In the genomic region with DNA sequence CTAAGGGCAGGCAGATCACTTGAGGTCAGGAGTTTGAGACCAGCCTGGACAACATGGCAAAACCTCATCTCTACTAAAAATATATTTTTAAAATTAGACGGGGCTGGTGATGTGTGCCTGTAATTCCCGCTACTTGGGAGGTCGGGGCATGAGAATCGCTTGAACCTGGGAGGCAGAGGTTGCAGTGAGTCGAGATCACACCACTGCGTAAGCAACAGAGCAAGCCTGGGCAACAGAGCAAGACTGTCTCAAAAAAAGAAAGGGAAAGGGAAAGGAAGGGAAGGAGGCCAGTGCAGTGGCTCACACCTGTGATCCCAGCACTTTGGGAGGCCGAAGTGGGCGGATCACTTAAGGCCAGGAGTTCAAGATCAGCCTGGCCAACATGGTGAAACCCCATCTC, we compare ENCODE assay signal across 8 cellular contexts.
A peak's percentile ranks its signal among the peaks of the same experiment; 100 is the strongest.
DNase-seq lines count a peak whose midpoint lies in the region; ATAC-seq, FAIRE-seq and TF ChIP-seq lines count a peak whose summit lies in the region.
"Not testable (repeated sequence)": the region's sequence is repeated elsewhere in the genome, so short reads cannot be mapped to it uniquely, and the experiment has no call there.

No MANE protein-coding gene starts in this region.

- TF ChIP-seq POLR2A in GM12878 (IDR thresholded peaks at IDR 0.05; ENCODE audit: low read depth, low read length); esophagus squamous epithelium (IDR thresholded peaks at IDR 0.05); spleen (IDR thresholded peaks at IDR 0.05); uterus (IDR thresholded peaks at IDR 0.05): not testable (repeated sequence)

- H2AFZ ChIP-seq in GM23248; GM12878 (ENCODE audit: control insufficient read depth, low read depth, low read length); osteoblast (ENCODE audit: low read length): not testable (repeated sequence)

- CTCF ChIA-PET in GM12878 (lab: Yijun Ruan, JAX) = interaction anchor here (0.8 to 18.1 kb wide), 20 partner anchors 9 to 381 kb away, joined by 3 to 292 read pairs (median 9); no protein-coding TSS in a partner anchor

- WGBS in GM23248 (ENCODE audit: low coverage in 1 of 2, low lambda C conversion rate in 2 of 2, missing lambda C conversion rate in 2 of 2), 2 experiments = 96 to 98% methylated on average over 8 of the region's 8 CpGs
- WGBS in GM12878 (ENCODE audit: insufficient coverage, insufficient replicate concordance, low lambda C conversion rate, missing lambda C conversion rate) = 93% methylated on average over 8 of the region's 8 CpGs
- WGBS in esophagus squamous epithelium, 2 donors = 85 to 88% methylated on average over 8 of the region's 8 CpGs
- WGBS in spleen, 5 donors = 81 to 90% (median 86%) methylated on average over 8 of the region's 8 CpGs

- not testable (repeated sequence) for H4K20me1 ChIP-seq in GM23248 (ENCODE audit: insufficient read depth); GM12878 (ENCODE audit: control insufficient read depth, insufficient read depth); osteoblast (ENCODE audit: insufficient read depth, low read length)

- H3F3A ChIP-seq in GM23248 (ENCODE audit: insufficient read depth) = peaks cover 25% of the 10 kb centered on the region

- SMC1A ChIA-PET in GM12878 (lab: Charles Lee; ENCODE audit: uncharacterized antibody, unreplicated experiment) = interaction anchor here (0.6 to 14.1 kb wide), 27 partner anchors 11 to 437 kb away, joined by 3 to 301 read pairs (median 12); partner anchors contain the start of gene UGCG

- DNase-seq in GM23248; GM12878 (ENCODE audit: low read depth, low spot score); esophagus squamous epithelium (lab: John Stamatoyannopoulos, UW); left lung; osteoblast (ENCODE audit: insufficient read length, low spot score, missing footprints); spleen; uterus: not testable (repeated sequence)
- peak; percentile 78 to 84 for DNase-seq in SJSA1 (ENCODE audit: low read depth in 1 of 2, low spot score in 2 of 2)

- RAD21 ChIA-PET in GM12878 (lab: Charles Lee; ENCODE audit: unreplicated experiment) = interaction anchor here (0.9 to 17.7 kb wide), 23 partner anchors 9 to 321 kb away, joined by 3 to 339 read pairs (median 15); no protein-coding TSS in a partner anchor

- peak overlapping the region; percentile 69 for H3K9ac ChIP-seq in GM23248
- H3K9ac ChIP-seq in GM12878 (ENCODE audit: control insufficient read depth, insufficient read depth, low read length) = not testable (repeated sequence)

- POLR2A ChIA-PET in GM12878 (lab: Charles Lee) = interaction anchor here (0.7 to 4.3 kb wide), 5 partner anchors 39 to 176 kb away, joined by 3 to 30 read pairs (median 5); no protein-coding TSS in a partner anchor

- in situ Hi-C loops in GM23248 (cut with MboI); GM12878 (cut with MboI): not testable (repeated sequence)

- H3K9me2 ChIP-seq in GM23248 (ENCODE audit: insufficient read depth) = not testable (repeated sequence)

- intact Hi-C loops in GM12878 (cut with micrococcal nuclease; ENCODE audit: unreplicated experiment) = loop anchor here (1.0 to 10.0 kb wide), 7 partner anchors 42 to 439 kb away; partner anchors contain the start of gene DNAJC25
- intact Hi-C loops in esophagus squamous epithelium (cut with DNase I); left lung (cut with DNase I): not testable (repeated sequence)
- intact Hi-C loops in spleen (cut with DNase I; ENCODE audit: low total_unique reads) = loop anchor here (5.0 to 10.0 kb wide), 2 partner anchors 179 to 311 kb away; partner anchors contain the start of gene UGCG
- intact Hi-C loops in uterus (cut with DNase I; ENCODE audit: low total_unique reads) = loop anchor here (2.0 kb wide), 1 partner anchor 313 kb away; no protein-coding TSS in a partner anchor

- H3K4me3 ChIP-seq in GM23248; SJSA1; GM12878; esophagus squamous epithelium; left lung; osteoblast (ENCODE audit: insufficient read depth, low read length); spleen; uterus: not testable (repeated sequence)

- H3K9me3 ChIP-seq in GM23248 (ENCODE audit: low read depth); SJSA1 (replicated peaks); GM12878 (replicated peaks; ENCODE audit: control insufficient read depth, insufficient read depth, low read length); esophagus squamous epithelium; left lung; osteoblast (ENCODE audit: low read depth, low read length); spleen; uterus: not testable (repeated sequence)

- peak overlapping the region; percentile 51 for H3K4me2 ChIP-seq in GM23248 (ENCODE audit: unreplicated experiment)
- peak overlapping the region; percentile 46; the same call in 1 of the 2 replicates for H3K4me2 ChIP-seq in GM12878 (ENCODE audit: control insufficient read depth, insufficient read depth)
- H3K4me2 ChIP-seq in osteoblast (ENCODE audit: insufficient read depth, low read length) = peak overlapping the region; percentile 47

- not testable (repeated sequence) for BruUV-seq in GM12878 (replicated peaks; lab: Mats Ljungman, UMichigan)

- H3K4me1 ChIP-seq in GM23248 (ENCODE audit: insufficient read depth) (peaks cover 31% of the 10 kb centered on the region), SJSA1 (replicated peaks) (peaks cover 39% of the 10 kb centered on the region), GM12878 (ENCODE audit: control insufficient read depth, insufficient read depth, low read length) (peaks cover 62% of the 10 kb centered on the region), esophagus squamous epithelium (peaks cover 3 to 57% (median 15%) of the 10 kb centered on the region in 3 donors), left lung (peaks cover 17 to 65% of the 10 kb centered on the region in 2 donors), osteoblast (ENCODE audit: insufficient read depth, low read length) (peaks cover 33% of the 10 kb centered on the region), spleen (peaks cover 4 to 85% (median 54%) of the 10 kb centered on the region in 6 donors)
- not testable (repeated sequence) for H3K4me1 ChIP-seq in uterus

- TF ChIP-seq EP300 in GM12878 (IDR thresholded peaks at IDR 0.05; ENCODE audit: borderline replicate concordance in 1 of 2, control insufficient read depth in 1 of 2, low read depth in 2 of 2, low read length in 2 of 2) = not testable (repeated sequence)

- not testable (repeated sequence) for ATAC-seq in GM12878, left lung

- H3K27ac ChIP-seq in GM23248 = peak overlapping the region; percentile 97
- H3K27ac ChIP-seq in SJSA1 = peak overlapping the region; percentile 98
- H3K27ac ChIP-seq in GM12878 (ENCODE audit: control insufficient read depth, insufficient read depth) = peak overlapping the region; percentile 59
- H3K27ac ChIP-seq in esophagus squamous epithelium = peak overlapping the region; percentile 17 to 72 (median 59)
- H3K27ac ChIP-seq in left lung = peak overlapping the region; percentile 74 to 76
- H3K27ac ChIP-seq in osteoblast (ENCODE audit: low read depth, low read length) = peak overlapping the region; percentile 100
- peak overlapping the region in 7 of 8 donors; percentile 52 to 81 (median 80) for H3K27ac ChIP-seq in spleen
- H3K27ac ChIP-seq in uterus = peak overlapping the region; percentile 78 to 96

- not testable (repeated sequence) for FAIRE-seq in GM12878 (lab: Jason Lieb, UNC)

- H3K27me3 ChIP-seq in GM23248 (replicated peaks; ENCODE audit: insufficient read depth); SJSA1 (replicated peaks); GM12878 (replicated peaks in 1 of 2; ENCODE audit: control insufficient read depth in 2 of 2, insufficient read depth in 2 of 2, low read length in 1 of 2); esophagus squamous epithelium; left lung; osteoblast (ENCODE audit: insufficient read depth, low read length); spleen (replicated peaks in 1 of 7); uterus: not testable (repeated sequence)

- H3K36me3 ChIP-seq in GM23248 (ENCODE audit: low read depth); SJSA1; GM12878 (ENCODE audit: control insufficient read depth in 2 of 2, insufficient read depth in 2 of 2, low read length in 1 of 2); esophagus squamous epithelium; left lung; osteoblast (ENCODE audit: insufficient read depth, low read length); uterus: not testable (repeated sequence)
- peaks cover 0 to 18% (median 0%) of the 10 kb centered on the region in 6 donors for H3K36me3 ChIP-seq in spleen

- not testable (repeated sequence) for TF ChIP-seq RAD21 in GM12878 (IDR thresholded peaks at IDR 0.05; ENCODE audit: insufficient read depth, low read depth, low read length)

- not testable (repeated sequence) for H3K79me2 ChIP-seq in GM23248 (ENCODE audit: insufficient read depth); GM12878 (ENCODE audit: control insufficient read depth, insufficient read depth, low read length); osteoblast (ENCODE audit: insufficient read depth, low read length)

- TF ChIP-seq CTCF in GM12878 (IDR thresholded peaks at IDR 0.05 in 2 of 3, conservative IDR thresholded peaks at IDR 0.05 in 1 of 3; ENCODE audit: control insufficient read depth in 2 of 3, extremely low read depth in 1 of 3, insufficient read depth in 1 of 3, low read depth in 3 of 3, low read length in 3 of 3); esophagus squamous epithelium (IDR thresholded peaks at IDR 0.05); left lung (IDR thresholded peaks at IDR 0.05); osteoblast (IDR thresholded peaks at IDR 0.05; ENCODE audit: extremely low read depth, low read depth, low read length); spleen (IDR thresholded peaks at IDR 0.05 in 8 of 11, conservative IDR thresholded peaks at IDR 0.05 in 3 of 11); uterus (IDR thresholded peaks at IDR 0.05): not testable (repeated sequence)
